ENCODE assay signal across 13 cellular contexts in the genomic region with DNA sequence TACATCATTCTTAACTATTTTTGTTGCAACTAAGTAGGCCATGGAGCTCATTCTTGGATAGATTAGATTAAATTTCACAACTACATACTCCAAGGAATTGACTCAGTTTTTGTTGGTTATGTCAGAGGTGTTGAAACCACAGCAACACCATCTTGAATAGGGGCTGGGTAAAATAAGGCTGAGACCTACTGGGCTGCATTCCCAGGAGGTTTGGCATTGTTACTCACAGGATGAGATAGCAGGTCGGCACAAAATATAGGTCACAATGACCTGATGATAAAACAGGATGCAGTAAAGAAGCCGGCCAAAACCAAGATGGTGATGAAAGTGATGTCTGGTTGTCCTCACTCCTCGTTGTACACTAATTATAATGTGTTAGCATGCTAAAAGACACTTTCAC. TPM values are rescaled to one million over a fixed set of nuclear protein-coding genes. Genes with fewer than 3 reads are reported as not detected.
A peak's percentile ranks its signal among the peaks of the same experiment; 100 is the strongest.
DNase-seq lines count a peak whose midpoint lies in the region; ATAC-seq and TF ChIP-seq lines count a peak whose summit lies in the region.
"Had no signal": no experiment of that assay in that cellular context is flagged by ENCODE, and none has a peak within 500 bp of the region (broad histone marks: within the 10 kb centered on the region; RNA-seq: fewer than 3 reads in every experiment).

No MANE protein-coding gene starts in this region.

- no peaks in the 10 kb centered on the region for H3K27me3 ChIP-seq in adipocyte (replicated peaks; ENCODE audit: control insufficient read depth, insufficient read depth, low read length)
- H3K27me3 ChIP-seq: pancreas had no signal

- peak; percentile 48 for DNase-seq in GM03348 (ENCODE audit: low spot score)
- DNase-seq in adipocyte (ENCODE audit: low read depth): peak; percentile 79
- peak; percentile 71 for DNase-seq in fibroblast of the conjunctiva (ENCODE audit: low read depth)
- peak; percentile 22 for DNase-seq in renal cortical epithelial cell (ENCODE audit: low read depth)
- no peak for DNase-seq in DMS 273 treated with DMSO at 0.1 percent for 48 hours (lab: John Stamatoyannopoulos, UW)
- no peak for DNase-seq in T-helper 1 cell
- no peak for DNase-seq in endothelial cell (ENCODE audit: low spot score)
- DNase-seq: Kasumi-1, NCI-H446, pancreas, SHP77 treated with DMSO at 0.1 percent for 48 hours had no signal

- H3K9me3 Mint-ChIP-seq in endothelial cell (ENCODE audit: unreplicated experiment): no peaks in the 10 kb centered on the region

- peaks cover 42% of the 10 kb centered on the region for H3K4me1 ChIP-seq in adipocyte (ENCODE audit: control insufficient read depth, insufficient read depth, low read length)

- H3K4me3 Mint-ChIP-seq in endothelial cell (ENCODE audit: unreplicated experiment): no peak overlapping the region

- no peak overlapping the region for H3K9ac ChIP-seq in adipocyte (ENCODE audit: low read length)

- H3K36me3 ChIP-seq in adipocyte (ENCODE audit: control insufficient read depth, insufficient read depth, low read length, severe bottlenecking): peaks cover 16% of the 10 kb centered on the region

- no peak overlapping the region for H3K27ac Mint-ChIP-seq in endothelial cell (ENCODE audit: unreplicated experiment)

- H3K9me3 ChIP-seq in adipocyte (ENCODE audit: control insufficient read depth, low read length): no peaks in the 10 kb centered on the region
- H3K9me3 ChIP-seq: Caco-2, pancreas had no signal

- ATAC-seq in HG02763 (IDR thresholded peaks at IDR 0.05; ENCODE audit: unreplicated experiment): no peak
- ATAC-seq: pancreas had no signal

- no peaks in the 10 kb centered on the region for H3K27me3 Mint-ChIP-seq in endothelial cell (ENCODE audit: unreplicated experiment)

- TF ChIP-seq CTCF in endothelial cell (IDR thresholded peaks at IDR 0.05; ENCODE audit: unreplicated experiment): no peak

- peaks cover 31% of the 10 kb centered on the region for H3K4me1 Mint-ChIP-seq in endothelial cell (ENCODE audit: unreplicated experiment)

- peaks cover 4% of the 10 kb centered on the region for H3K36me3 Mint-ChIP-seq in endothelial cell (ENCODE audit: low read depth, unreplicated experiment)

- H3K4me3 ChIP-seq in adipocyte (ENCODE audit: low read length): peak overlapping the region; percentile 8
- H3K4me3 ChIP-seq: pancreas had no signal

RNA-seq across cellular contexts. Expression of a gene that starts 20.9 kb away (rescaled TPM):
- total RNA-seq in renal cortical epithelial cell: 6.1 and 10.6 TPM in 2 replicates
- 14.1 TPM for total RNA-seq in endothelial cell (ENCODE audit: unreplicated experiment)

RNA-seq across cellular contexts. Expression of a gene that starts 21.0 kb away (rescaled TPM):
- 7.3 and 13.6 TPM in 2 replicates for total RNA-seq in renal cortical epithelial cell
- 7.6 TPM for total RNA-seq in endothelial cell (ENCODE audit: unreplicated experiment)

Comparison
In these comparisons a context has a peak if more than half of its experiments do, and no peak if none do; other contexts are left out.
1. DNase-seq: peak in GM03348 (single experiment), adipocyte (single experiment), fibroblast of the conjunctiva (single experiment) and renal cortical epithelial cell (single experiment); none in DMS 273 treated with DMSO at 0.1 percent for 48 hours (single experiment), T-helper 1 cell (0 of 5) and endothelial cell (single experiment).